Comparison of ENCODE assay signal across 8 cellular contexts in the genomic region with DNA sequence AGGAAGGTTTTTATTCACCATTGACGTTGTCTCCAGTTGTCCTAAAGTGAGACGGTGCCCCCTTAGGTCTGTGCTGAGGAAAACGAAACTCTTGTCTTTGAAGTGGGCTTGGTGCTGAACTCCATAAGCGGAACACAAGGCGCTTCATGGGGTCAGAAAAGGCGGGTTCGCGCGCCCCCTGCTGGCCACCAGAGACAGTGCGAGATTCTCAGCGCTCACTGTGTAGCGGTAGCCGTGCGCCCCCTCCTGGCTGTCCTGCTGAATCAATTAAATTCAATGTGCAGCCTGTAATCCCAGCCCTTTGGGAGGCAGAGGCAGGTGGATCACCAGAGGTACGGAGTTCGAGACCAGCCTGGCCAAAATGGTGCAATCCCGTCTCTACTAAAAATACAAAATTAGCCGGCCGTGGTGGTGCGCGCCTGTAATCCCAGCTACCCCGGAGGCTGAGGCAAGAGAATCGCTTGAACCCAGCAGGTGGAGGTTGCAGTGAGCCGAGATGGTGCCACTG.
DNase-seq lines count a peak whose midpoint lies in the region; ATAC-seq and TF ChIP-seq lines count a peak whose summit lies in the region.

No MANE protein-coding gene starts in this region.

- H2AFZ ChIP-seq in KMS-11 (ENCODE audit: low read depth): peak overlapping the region; percentile 41; the same call in 1 of the 2 replicates

- ATAC-seq in GM21786 (IDR thresholded peaks at IDR 0.05; ENCODE audit: unreplicated experiment): peak; percentile 93
- peak; percentile 96 for ATAC-seq in esophagus mucosa
- peak; percentile 92 to 93 for ATAC-seq in natural killer cell treated with Interleukin-12 subunit alpha and Interleukin-12 subunit beta and Interleukin-15 and Interleukin-18, amount 100 ng/mL, for 72 hours

- no peaks in the 10 kb centered on the region for H3K27me3 Mint-ChIP-seq in natural killer cell treated with Interleukin-12 subunit alpha and Interleukin-12 subunit beta and Interleukin-15 and Interleukin-18, amount 100 ng/mL, for 72 hours

- H3K36me3 ChIP-seq in KMS-11 (ENCODE audit: insufficient read depth): no peaks in the 10 kb centered on the region

- H3K79me2 ChIP-seq in KMS-11 (ENCODE audit: insufficient read depth, low read depth): no peaks in the 10 kb centered on the region

- no peak overlapping the region for H3K4me2 ChIP-seq in KMS-11

- H3K27me3 ChIP-seq in KMS-11 (ENCODE audit: insufficient read depth, low read depth): no peaks in the 10 kb centered on the region

- no peak overlapping the region for H3K4me3 ChIP-seq in KMS-11 (IDR thresholded peaks at IDR 0.05; ENCODE audit: insufficient read depth, low read depth, low read length)

- H4K20me1 ChIP-seq in KMS-11 (ENCODE audit: insufficient read depth): no peaks in the 10 kb centered on the region

- TF ChIP-seq CTCF in KMS-11 (conservative IDR thresholded peaks at IDR 0.05; ENCODE audit: low read depth, low read length): peak; percentile 92

- H3K4me1 ChIP-seq in KMS-11 (ENCODE audit: low read depth, poor library complexity, severe bottlenecking): no peaks in the 10 kb centered on the region

- H3K9ac ChIP-seq in KMS-11: no peak overlapping the region

- peak; percentile 83 for DNase-seq in DMS53 (lab: John Stamatoyannopoulos, UW)
- DNase-seq in OCI-M2 (lab: John Stamatoyannopoulos, UW; ENCODE audit: unreplicated experiment): peak; percentile 6
- DNase-seq in activated T-cell treated with anti-CD3 and anti-CD28 coated beads for 4 hours: peak; percentile 75
- peak; percentile 91 for DNase-seq in natural killer cell treated with Interleukin-12 subunit alpha and Interleukin-12 subunit beta and Interleukin-15 and Interleukin-18, amount 100 ng/mL, for 72 hours (ENCODE audit: low spot score)
- peak; percentile 53 to 88 (median 76) for DNase-seq in stimulated activated naive CD4-positive, alpha-beta T cell (lab: John Stamatoyannopoulos, UW)

- H3K27ac ChIP-seq in KMS-11: no peak overlapping the region

- peaks cover 0 to 4% of the 10 kb centered on the region in 2 donors for H3K4me1 Mint-ChIP-seq in natural killer cell treated with Interleukin-12 subunit alpha and Interleukin-12 subunit beta and Interleukin-15 and Interleukin-18, amount 100 ng/mL, for 72 hours (ENCODE audit: low read depth in 2 of 2)

- H3K36me3 Mint-ChIP-seq in natural killer cell treated with Interleukin-12 subunit alpha and Interleukin-12 subunit beta and Interleukin-15 and Interleukin-18, amount 100 ng/mL, for 72 hours: no peaks in the 10 kb centered on the region

- no peaks in the 10 kb centered on the region for H3K9me3 Mint-ChIP-seq in natural killer cell treated with Interleukin-12 subunit alpha and Interleukin-12 subunit beta and Interleukin-15 and Interleukin-18, amount 100 ng/mL, for 72 hours

- no peak overlapping the region for H3K27ac Mint-ChIP-seq in natural killer cell treated with Interleukin-12 subunit alpha and Interleukin-12 subunit beta and Interleukin-15 and Interleukin-18, amount 100 ng/mL, for 72 hours

- H3K4me3 Mint-ChIP-seq in natural killer cell treated with Interleukin-12 subunit alpha and Interleukin-12 subunit beta and Interleukin-15 and Interleukin-18, amount 100 ng/mL, for 72 hours: no peak overlapping the region

Comparison
In these comparisons a context has a peak if more than half of its experiments do, and no peak if none do; other contexts are left out.
1. DNase-seq: peak in every context shown above with its lines; median percentile 91 in natural killer cell treated with Interleukin-12 subunit alpha and Interleukin-12 subunit beta and Interleukin-15 and Interleukin-18, amount 100 ng/mL, for 72 hours; 83 in DMS53; 76 in stimulated activated naive CD4-positive, alpha-beta T cell; 75 in activated T-cell treated with anti-CD3 and anti-CD28 coated beads for 4 hours; 6 in OCI-M2.